Comparison of ENCODE assay signal across 1 cellular context in genomic region chr19:38634757-38635482, GRCh38.
TF ChIP-seq lines count a peak whose summit lies in the region.

No MANE protein-coding gene starts in this region.

TF ChIP-seq in HEK293, 187 proteins besides CTCF, POLR2A, EP300 and RAD21 (continued from another document):
- TF ChIP-seq ZNF518A (tag by site-specific recombination; conservative IDR thresholded peaks at IDR 0.05; ENCODE audit: low read depth) (no peak), ZNF843 (tag by site-specific recombination; IDR thresholded peaks at IDR 0.05) (peak; percentile 11; the same call in 1 of the 2 replicates), ZNF169 (tag by site-specific recombination; IDR thresholded peaks at IDR 0.05) (0 out of 2 replicates have a peak, but pooled peaks have one; percentile 18), ZBTB7A (tag by site-specific recombination; IDR thresholded peaks at IDR 0.05; ENCODE audit: low read depth) (no peak), ZNF416 (tag by site-specific recombination; IDR thresholded peaks at IDR 0.05) (no peak), REST (tag by site-specific recombination; IDR thresholded peaks at IDR 0.05) (peak; percentile 59), ZNF148 (tag by site-specific recombination; IDR thresholded peaks at IDR 0.05; ENCODE audit: borderline replicate concordance) (no peak), ZNF248 (tag by site-specific recombination; IDR thresholded peaks at IDR 0.05) (no peak)
- TF ChIP-seq, protein P1, sequence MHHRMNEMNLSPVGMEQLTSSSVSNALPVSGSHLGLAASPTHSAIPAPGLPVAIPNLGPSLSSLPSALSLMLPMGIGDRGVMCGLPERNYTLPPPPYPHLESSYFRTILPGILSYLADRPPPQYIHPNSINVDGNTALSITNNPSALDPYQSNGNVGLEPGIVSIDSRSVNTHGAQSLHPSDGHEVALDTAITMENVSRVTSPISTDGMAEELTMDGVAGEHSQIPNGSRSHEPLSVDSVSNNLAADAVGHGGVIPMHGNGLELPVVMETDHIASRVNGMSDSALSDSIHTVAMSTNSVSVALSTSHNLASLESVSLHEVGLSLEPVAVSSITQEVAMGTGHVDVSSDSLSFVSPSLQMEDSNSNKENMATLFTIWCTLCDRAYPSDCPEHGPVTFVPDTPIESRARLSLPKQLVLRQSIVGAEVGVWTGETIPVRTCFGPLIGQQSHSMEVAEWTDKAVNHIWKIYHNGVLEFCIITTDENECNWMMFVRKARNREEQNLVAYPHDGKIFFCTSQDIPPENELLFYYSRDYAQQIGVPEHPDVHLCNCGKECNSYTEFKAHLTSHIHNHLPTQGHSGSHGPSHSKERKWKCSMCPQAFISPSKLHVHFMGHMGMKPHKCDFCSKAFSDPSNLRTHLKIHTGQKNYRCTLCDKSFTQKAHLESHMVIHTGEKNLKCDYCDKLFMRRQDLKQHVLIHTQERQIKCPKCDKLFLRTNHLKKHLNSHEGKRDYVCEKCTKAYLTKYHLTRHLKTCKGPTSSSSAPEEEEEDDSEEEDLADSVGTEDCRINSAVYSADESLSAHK (tag by site-specific recombination; IDR thresholded peaks at IDR 0.05), result no peak
